Comparison of ENCODE assay signal across 1 cellular context in genomic region chr12:6767592-6768384, GRCh38.
TF ChIP-seq lines count a peak whose summit lies in the region.

No MANE protein-coding gene starts in this region.

TF ChIP-seq in HepG2, 621 proteins besides CTCF, POLR2A, EP300 and RAD21 (continued from another document and continues in another):
- TF ChIP-seq ZBTB4 (CRISPR knock-in tag; IDR thresholded peaks at IDR 0.05; ENCODE audit: borderline replicate concordance) (no peak), ZBTB46 (CRISPR knock-in tag; IDR thresholded peaks at IDR 0.05; ENCODE audit: borderline replicate concordance) (no peak), ZNF142 (CRISPR knock-in tag; IDR thresholded peaks at IDR 0.05) (no peak), ZNF660 (CRISPR knock-in tag; IDR thresholded peaks at IDR 0.05; ENCODE audit: borderline replicate concordance, low read depth) (no peak), HBP1 (CRISPR knock-in tag; IDR thresholded peaks at IDR 0.05; ENCODE audit: low read depth) (peak; percentile 63; the same call in 1 of the 2 replicates), IRF9 (CRISPR knock-in tag; IDR thresholded peaks at IDR 0.05; ENCODE audit: borderline replicate concordance) (peak; percentile 78; the same call in 1 of the 2 replicates), DNMT3B (CRISPR knock-in tag; conservative IDR thresholded peaks at IDR 0.05) (0 out of 2 replicates have a peak, but pooled peaks have one; percentile 57), ZNF770 (CRISPR knock-in tag; IDR thresholded peaks at IDR 0.05) (0 out of 2 replicates have a peak, but pooled peaks have one; percentile 35), KLF6 (CRISPR knock-in tag; IDR thresholded peaks at IDR 0.05) (peak; percentile 57; the same call in 1 of the 2 replicates), ZNF317 (CRISPR knock-in tag; IDR thresholded peaks at IDR 0.05) (0 out of 2 replicates have a peak, but pooled peaks have one; percentile 46), ZMYM4 (CRISPR knock-in tag; IDR thresholded peaks at IDR 0.05) (0 out of 2 replicates have a peak, but pooled peaks have one; percentile 28), KAT8 (CRISPR knock-in tag; IDR thresholded peaks at IDR 0.05) (peak; percentile 34; the same call in 1 of the 2 replicates), ZNF790 (CRISPR knock-in tag; IDR thresholded peaks at IDR 0.05; ENCODE audit: borderline replicate concordance) (no peak; the same call in 1 of the 2 replicates), ZSCAN25 (CRISPR knock-in tag; IDR thresholded peaks at IDR 0.05) (peak; percentile 82), CSRNP2 (CRISPR knock-in tag; conservative IDR thresholded peaks at IDR 0.05; ENCODE audit: low read depth) (no peak), ELF4 (CRISPR knock-in tag; IDR thresholded peaks at IDR 0.05; ENCODE audit: borderline replicate concordance) (no peak), ZEB1 (IDR thresholded peaks at IDR 0.05; ENCODE audit: insufficient replicate concordance, low read depth) (no peak), ZNF513 (CRISPR knock-in tag; conservative IDR thresholded peaks at IDR 0.05) (no peak), GFI1 (CRISPR knock-in tag; IDR thresholded peaks at IDR 0.05; ENCODE audit: borderline replicate concordance) (peak; percentile 60; the same call in 1 of the 2 replicates), ZNF883 (CRISPR knock-in tag; IDR thresholded peaks at IDR 0.05; ENCODE audit: not compliant biosample characterization) (peak; percentile 35), ZNF646 (CRISPR knock-in tag; IDR thresholded peaks at IDR 0.05) (peak; percentile 50; the same call in 1 of the 2 replicates), ATF7 (IDR thresholded peaks at IDR 0.05) (no peak), ATF7 (CRISPR knock-in tag; IDR thresholded peaks at IDR 0.05) (0 out of 2 replicates have a peak, but pooled peaks have one; percentile 64), SIX1 (CRISPR knock-in tag; IDR thresholded peaks at IDR 0.05; ENCODE audit: borderline replicate concordance) (no peak)
